In genomic region chr1:36377776-36378175, GRCh38 we compare ENCODE assay signal across 15 cellular contexts. TPM values are rescaled to one million over a fixed set of nuclear protein-coding genes. Genes with fewer than 3 reads are reported as not detected.
DNase-seq lines count a peak whose midpoint lies in the region; ATAC-seq, FAIRE-seq and TF ChIP-seq lines count a peak whose summit lies in the region.
"Had no signal": no experiment of that assay in that cellular context is flagged by ENCODE, and none has a peak within 500 bp of the region (broad histone marks: within the 10 kb centered on the region; RNA-seq: fewer than 3 reads in every experiment).

No MANE protein-coding gene starts in this region.

- intact Hi-C loops in activated CD4-positive, alpha-beta T cell treated with anti-CD3 and anti-CD28 coated beads for 36 hours (cut with DNase I, micrococcal nuclease), result no loop called here
- intact Hi-C loops in K562 (cut with micrococcal nuclease) (no loop called here), spleen (cut with DNase I; ENCODE audit: low total_unique reads) (no loop called here)

- peaks cover 4% of the 10 kb centered on the region for H3K9me1 ChIP-seq in K562 (ENCODE audit: control insufficient read depth, insufficient read depth, low read length)

- peak overlapping the region; percentile 72 for H3K27ac Mint-ChIP-seq in activated CD4-positive, alpha-beta T cell treated with anti-CD3 and anti-CD28 coated beads for 36 hours

- H3K36me3 Mint-ChIP-seq in activated CD4-positive, alpha-beta T cell treated with anti-CD3 and anti-CD28 coated beads for 36 hours (ENCODE audit: low read depth), result peaks cover 18% of the 10 kb centered on the region

- H4K20me1 ChIP-seq in K562 (replicated peaks; ENCODE audit: control insufficient read depth, insufficient read depth, low read length), result peaks cover 7% of the 10 kb centered on the region; the same call in 1 of the 2 replicates

- peaks cover 92% of the 10 kb centered on the region for H3K79me2 ChIP-seq in K562 (ENCODE audit: control insufficient read depth, insufficient read depth, low read length)

- 89% methylated on average over 1 of the region's 1 CpG for WGBS in K562 (ENCODE audit: insufficient coverage, low coverage, missing lambda C conversion rate)
- WGBS in spleen, 5 donors, result 57 to 88% (median 67%) methylated on average over 1 of the region's 1 CpG

- no peaks in the 10 kb centered on the region for H3K9me3 Mint-ChIP-seq in activated CD4-positive, alpha-beta T cell treated with anti-CD3 and anti-CD28 coated beads for 36 hours (ENCODE audit: low read depth)

- H3K27ac ChIP-seq in K562 (ENCODE audit: extremely low read depth, low read depth, low read length), result peak overlapping the region; percentile 9; the same call in 2 of the 3 replicates
- H3K27ac ChIP-seq in spleen, result peak overlapping the region; percentile 46 to 97 (median 74)
- H3K27ac ChIP-seq: brain microvascular endothelial cell, hepatocyte, suprapubic skin had no signal

- H3K9me3 ChIP-seq in K562 (replicated peaks; ENCODE audit: control insufficient read depth, insufficient read depth, low read depth, low read length) (no peaks in the 10 kb centered on the region), spleen (no peaks in the 10 kb centered on the region)
- H3K9me3 ChIP-seq: suprapubic skin had no signal

- no peaks in the 10 kb centered on the region for H3K27me3 Mint-ChIP-seq in activated CD4-positive, alpha-beta T cell treated with anti-CD3 and anti-CD28 coated beads for 36 hours

- peaks cover 53% of the 10 kb centered on the region for H3K36me3 ChIP-seq in K562 (ENCODE audit: control insufficient read depth, insufficient read depth, low read length)
- peaks cover 0 to 36% (median 0%) of the 10 kb centered on the region in 6 donors for H3K36me3 ChIP-seq in spleen
- H3K36me3 ChIP-seq: suprapubic skin had no signal

- no peak for DNase-seq in activated CD4-positive, alpha-beta T cell treated with anti-CD3 and anti-CD28 coated beads for 36 hours
- no peak for DNase-seq in activated CD4-positive, alpha-beta T cell treated with anti-CD3 and anti-CD28 coated beads for 48 hours
- DNase-seq in NAMALWA (ENCODE audit: low spot score), result peak; percentile 36
- DNase-seq in K562 (ENCODE audit: extremely low read depth in 1 of 4, low spot score in 3 of 4), result no peak
- no peak for DNase-seq in spleen
- DNase-seq in NCI-H146 treated with DMSO at 0.1 percent for 48 hours (lab: John Stamatoyannopoulos, UW; ENCODE audit: unreplicated experiment), result no peak
- DNase-seq: 8988T; brain microvascular endothelial cell; KBM-7; mesendoderm; stimulated activated CD4-positive, alpha-beta T cell treated with anti-CD3 and anti-CD28 coated beads, Interleukin-4, amount 100 ng/mL, for 1 hour had no signal

- POLR2A ChIA-PET in activated CD4-positive, alpha-beta T cell treated with anti-CD3 and anti-CD28 coated beads for 36 hours (lab: Charles Lee), result no interaction called here
- POLR2A ChIA-PET in K562 (lab: Yijun Ruan, JAX), result interaction anchor here (0.7 to 3.2 kb wide), 4 partner anchors 8 to 155 kb away, joined by 3 to 38 read pairs (median 6); partner anchors contain the start of genes LSM10 and STK40

- ATAC-seq in activated CD4-positive, alpha-beta T cell treated with anti-CD3 and anti-CD28 coated beads for 36 hours, result no peak
- ATAC-seq in K562 (no peak), HG03108 (IDR thresholded peaks at IDR 0.05; ENCODE audit: unreplicated experiment) (no peak), HG03196 (IDR thresholded peaks at IDR 0.05; ENCODE audit: unreplicated experiment) (no peak)

- BruUV-seq in K562 (replicated peaks; lab: Mats Ljungman, UMichigan), result no TSS peak

- H3K4me1 ChIP-seq in K562 (replicated peaks in 1 of 2; ENCODE audit: control insufficient read depth in 2 of 2, insufficient read depth in 2 of 2, low read length in 2 of 2), result peaks cover 34 to 42% of the 10 kb centered on the region in 2 experiments
- H3K4me1 ChIP-seq in spleen, result peaks cover 62 to 100% (median 91%) of the 10 kb centered on the region in 6 donors

- TF ChIP-seq RAD21 in K562 (CRISPR knock-in tag; conservative IDR thresholded peaks at IDR 0.05 in 1 of 2, IDR thresholded peaks at IDR 0.05 in 1 of 2), result no peak

- H3K9ac ChIP-seq in K562 (ENCODE audit: insufficient read depth in 1 of 2, low read depth in 2 of 2, low read length in 2 of 2), result peak overlapping the region in 1 of 2 experiments; percentile 46; a peak in 1 of 4 replicates

- H3K4me3 ChIP-seq in K562 (no peak overlapping the region), spleen (peak overlapping the region in 1 of 8 donors; percentile 33)
- H3K4me3 ChIP-seq: hepatocyte, suprapubic skin had no signal

- no peak for TF ChIP-seq EP300 in K562 (IDR thresholded peaks at IDR 0.05; ENCODE audit: low read length)

- H3K27me3 ChIP-seq in K562 (ENCODE audit: control insufficient read depth in 2 of 2, insufficient read depth in 2 of 2, low read length in 2 of 2) (no peaks in the 10 kb centered on the region), spleen (replicated peaks in 1 of 7) (no peaks in the 10 kb centered on the region)
- H3K27me3 ChIP-seq: brain microvascular endothelial cell, hepatocyte, suprapubic skin had no signal

- H3K4me2 ChIP-seq in K562 (ENCODE audit: insufficient read depth, low read length), result no peak overlapping the region
- H3K4me2 ChIP-seq: hepatocyte had no signal

- FAIRE-seq in K562 (lab: Jason Lieb, UNC), result no peak

- H2AFZ ChIP-seq in K562 (ENCODE audit: low read depth, low read length), result no peak overlapping the region
- H2AFZ ChIP-seq: hepatocyte had no signal

- TF ChIP-seq CTCF in K562 (IDR thresholded peaks at IDR 0.05 in 2 of 3, conservative IDR thresholded peaks at IDR 0.05 in 1 of 3; ENCODE audit: insufficient read depth in 2 of 3, low read depth in 1 of 3, low read length in 3 of 3) (no peak), spleen (IDR thresholded peaks at IDR 0.05 in 8 of 11, conservative IDR thresholded peaks at IDR 0.05 in 3 of 11) (no peak)

- CTCF ChIA-PET in activated CD4-positive, alpha-beta T cell treated with anti-CD3 and anti-CD28 coated beads for 36 hours (lab: Charles Lee), result interaction anchor here (0.7 to 1.4 kb wide), 4 partner anchors 9 to 46 kb away, joined by 3 to 7 read pairs (median 4); no protein-coding TSS in a partner anchor
- CTCF ChIA-PET in K562 (lab: Yijun Ruan, JAX; ENCODE audit: low intra/inter-chr PET ratio), result no interaction called here

- in situ Hi-C loops in K562 (cut with MboI), result no loop called here

- peaks cover 77% of the 10 kb centered on the region for H3K4me1 Mint-ChIP-seq in activated CD4-positive, alpha-beta T cell treated with anti-CD3 and anti-CD28 coated beads for 36 hours

- no peak overlapping the region for H3K4me3 Mint-ChIP-seq in activated CD4-positive, alpha-beta T cell treated with anti-CD3 and anti-CD28 coated beads for 36 hours

- TF ChIP-seq POLR2A in K562 (conservative IDR thresholded peaks at IDR 0.05) (0 out of 2 replicates have a peak, but pooled peaks have one; percentile 34), spleen (IDR thresholded peaks at IDR 0.05) (no peak)

RNA-seq across cellular contexts. Expression of gene STK40, which starts 7.9 kb away (rescaled TPM):
- total RNA-seq in activated CD4-positive, alpha-beta T cell treated with anti-CD3 and anti-CD28 coated beads for 36 hours, result 10 to 100 TPM; 38.8 to 51.3 TPM
- 24.8 and 55.6 TPM in 2 replicates for total RNA-seq in K562 (2011; cell fraction: chromatin; rRNA removed; ENCODE audit: low replicate concordance)
- 29.2 and 31.0 TPM in 2 replicates for total RNA-seq in K562 (2011; cell fraction: nucleolus; rRNA removed)
- 30.9 and 40.1 TPM in 2 replicates for total RNA-seq in K562 (2011; cell fraction: nucleoplasm; rRNA removed)
- total RNA-seq in K562 (2014; rRNA removed) (39.1 and 55.1 TPM in 2 replicates), K562 (2014; rRNA removed; fragmentation: Illumina TruSeq; extraction: Trizol) (18.5 and 22.8 TPM in 2 replicates), K562 (2015; rRNA removed; fragmentation: Illumina TruSeq; extraction: Trizol) (27.1 and 27.6 TPM in 2 replicates), K562 (2021) (90.1 and 94.3 TPM in 2 replicates), spleen (10 to 100 TPM; 43.3 to 79.2 (median 55.3) TPM)
- polyA plus RNA-seq in K562 (2011; rRNA removed) (57.8 and 73.8 TPM in 2 replicates), K562 (2014; fragmentation: Illumina TruSeq; extraction: Trizol) (62.9 and 78.0 TPM in 2 replicates), K562 (2014; fragmentation: Nextera tagmentation; extraction: Ambion mirVana) (1 to 10 TPM in 1 of 2 experiments, under 1 TPM in 1; 0.69 to 1.7 TPM), K562 (2014; rRNA removed) (59.0 and 63.1 TPM in 2 replicates), spleen (10 to 100 TPM; 13.7 to 37.4 (median 14.8) TPM)
- polyA plus RNA-seq in K562 (2011; cell fraction: cytosol; rRNA removed), result 46.1 and 62.2 TPM in 2 replicates
- 37.6 and 46.3 TPM in 2 replicates for polyA plus RNA-seq in K562 (2011; cell fraction: nucleus; rRNA removed)
- 62.9 and 132 TPM in 2 replicates for polyA plus RNA-seq in K562 (2012)
- polyA minus RNA-seq in K562 (2011; rRNA and poly(A)+ RNA removed), result 49.4 and 58.5 TPM in 2 replicates
- polyA minus RNA-seq in K562 (2011; cell fraction: cytosol; rRNA and poly(A)+ RNA removed), result 25.9 and 28.4 TPM in 2 replicates
- polyA minus RNA-seq in K562 (2011; cell fraction: nucleus; rRNA and poly(A)+ RNA removed), result 9.8 and 13.2 TPM in 2 replicates

RNA-seq across cellular contexts. Expression of gene LSM10, which starts 19.9 kb away (rescaled TPM):
- 10 to 100 TPM; 40.6 to 44.0 TPM for total RNA-seq in activated CD4-positive, alpha-beta T cell treated with anti-CD3 and anti-CD28 coated beads for 36 hours
- total RNA-seq in K562 (2011; cell fraction: chromatin; rRNA removed; ENCODE audit: low replicate concordance), result 20.5 and 63.8 TPM in 2 replicates
- total RNA-seq in K562 (2011; cell fraction: nucleolus; rRNA removed), result 55.5 and 59.9 TPM in 2 replicates
- total RNA-seq in K562 (2011; cell fraction: nucleoplasm; rRNA removed), result 40.9 and 45.8 TPM in 2 replicates
- total RNA-seq in K562 (2014; rRNA removed) (68.9 and 94.6 TPM in 2 replicates), K562 (2014; rRNA removed; fragmentation: Illumina TruSeq; extraction: Trizol) (9.8 and 13.2 TPM in 2 replicates), K562 (2015; rRNA removed; fragmentation: Illumina TruSeq; extraction: Trizol) (21.8 and 23.3 TPM in 2 replicates), K562 (2021) (85.7 and 88.0 TPM in 2 replicates), spleen (10 to 100 TPM; 42.9 to 62.2 (median 49.0) TPM)
- polyA plus RNA-seq in K562 (2011; rRNA removed) (91.4 and 95.2 TPM in 2 replicates), K562 (2014; fragmentation: Illumina TruSeq; extraction: Trizol) (122 and 153 TPM in 2 replicates), K562 (2014; fragmentation: Nextera tagmentation; extraction: Ambion mirVana) (10 to 100 TPM; 34.8 to 56.9 TPM), K562 (2014; rRNA removed) (146 and 168 TPM in 2 replicates), spleen (10 to 100 TPM; 65.1 to 87.6 (median 86.6) TPM)
- 111 and 190 TPM in 2 replicates for polyA plus RNA-seq in K562 (2011; cell fraction: cytosol; rRNA removed)
- polyA plus RNA-seq in K562 (2011; cell fraction: nucleus; rRNA removed), result 44.9 and 48.3 TPM in 2 replicates
- polyA plus RNA-seq in K562 (2012), result 91.2 and 105 TPM in 2 replicates
- 26.2 and 41.8 TPM in 2 replicates for polyA minus RNA-seq in K562 (2011; rRNA and poly(A)+ RNA removed)
- polyA minus RNA-seq in K562 (2011; cell fraction: cytosol; rRNA and poly(A)+ RNA removed), result 26.6 and 38.0 TPM in 2 replicates
- 17.1 and 23.5 TPM in 2 replicates for polyA minus RNA-seq in K562 (2011; cell fraction: nucleus; rRNA and poly(A)+ RNA removed)

RNA-seq across cellular contexts. Expression of gene EVA1B, which starts 54.3 kb away (rescaled TPM):
- 1 to 10 TPM; 2.7 to 3.1 TPM for total RNA-seq in activated CD4-positive, alpha-beta T cell treated with anti-CD3 and anti-CD28 coated beads for 36 hours
- total RNA-seq in K562 (2011; cell fraction: chromatin; rRNA removed; ENCODE audit: low replicate concordance), result 1.1 and 4.4 TPM in 2 replicates
- 19.2 and 19.5 TPM in 2 replicates for total RNA-seq in K562 (2011; cell fraction: nucleolus; rRNA removed)
- total RNA-seq in K562 (2011; cell fraction: nucleoplasm; rRNA removed), result 6.2 and 6.6 TPM in 2 replicates
- total RNA-seq in K562 (2014; rRNA removed) (61.5 and 65.7 TPM in 2 replicates), K562 (2014; rRNA removed; fragmentation: Illumina TruSeq; extraction: Trizol) (0.29 and 0.44 TPM in 2 replicates), K562 (2015; rRNA removed; fragmentation: Illumina TruSeq; extraction: Trizol) (4.6 and 5.9 TPM in 2 replicates), K562 (2021) (27.2 and 27.8 TPM in 2 replicates), spleen (10 to 100 TPM; 31.1 to 77.4 (median 43.7) TPM)
- polyA plus RNA-seq in K562 (2011; rRNA removed) (2.4 and 5.3 TPM in 2 replicates), K562 (2014; fragmentation: Illumina TruSeq; extraction: Trizol) (0.68 and 2.1 TPM in 2 replicates), K562 (2014; fragmentation: Nextera tagmentation; extraction: Ambion mirVana) (under 1 TPM; 0.08 to 0.13 TPM), K562 (2014; rRNA removed) (39.1 and 41.3 TPM in 2 replicates), spleen (10 to 100 TPM; 17.2 to 45.1 (median 37.4) TPM)
- polyA plus RNA-seq in K562 (2011; cell fraction: cytosol; rRNA removed), result 12.0 and 70.7 TPM in 2 replicates
- polyA plus RNA-seq in K562 (2011; cell fraction: nucleus; rRNA removed), result 4.3 and 9.6 TPM in 2 replicates
- 22.6 and 37.3 TPM in 2 replicates for polyA plus RNA-seq in K562 (2012)
- polyA minus RNA-seq in K562 (2011; rRNA and poly(A)+ RNA removed), result 0.36 TPM in 1 of 2 replicates, not detected in the other
- 6.1 and 7.3 TPM in 2 replicates for polyA minus RNA-seq in K562 (2011; cell fraction: cytosol; rRNA and poly(A)+ RNA removed)
- polyA minus RNA-seq in K562 (2011; cell fraction: nucleus; rRNA and poly(A)+ RNA removed), result 2.0 and 2.2 TPM in 2 replicates
